8 cellular contexts compared by ENCODE assay signal in the genomic region with DNA sequence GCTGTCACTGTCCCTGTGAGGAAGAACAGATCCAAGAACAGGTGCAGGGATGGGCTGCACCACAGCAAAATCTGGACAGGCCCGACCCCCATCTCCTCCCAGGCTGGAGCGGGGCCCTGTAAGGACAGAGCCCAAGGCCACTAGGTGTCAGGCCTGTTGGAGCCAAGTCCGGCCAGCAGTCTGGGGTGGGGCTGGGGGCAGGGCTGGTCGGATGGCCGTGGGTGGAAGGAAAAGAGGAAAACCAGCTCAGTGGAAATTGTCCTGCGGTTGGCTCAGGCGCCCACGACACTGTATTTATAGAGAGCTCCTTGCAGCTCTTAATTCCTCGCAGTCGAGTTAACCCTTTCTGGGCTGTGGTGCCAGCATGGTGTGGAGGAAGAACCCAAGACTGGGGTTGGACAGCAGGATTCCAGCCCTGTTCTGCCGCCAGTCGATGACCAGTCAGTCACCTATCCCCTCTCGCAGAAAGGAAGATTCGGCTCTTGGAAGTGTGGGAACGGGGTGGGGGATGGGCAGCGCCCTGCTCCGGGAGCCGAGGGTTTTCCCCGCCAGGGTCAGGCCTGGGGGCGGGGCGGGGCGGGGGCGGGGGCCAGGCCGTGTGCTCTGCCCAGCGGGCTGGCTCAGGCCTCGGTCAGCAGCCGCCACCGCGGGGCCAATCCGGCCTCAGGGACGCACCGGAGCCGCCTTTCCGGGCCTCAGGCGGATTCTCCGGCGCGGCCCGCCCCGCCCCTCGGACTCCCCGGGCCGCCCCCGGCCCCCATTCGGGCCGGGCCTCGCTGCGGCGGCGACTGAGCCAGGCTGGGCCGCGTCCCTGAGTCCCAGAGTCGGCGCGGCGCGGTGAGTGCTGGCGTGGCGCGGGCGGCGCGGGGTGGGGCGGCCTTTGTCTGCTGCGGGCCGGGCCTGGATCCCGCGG. TPM values are rescaled to one million over a fixed set of nuclear protein-coding genes. Genes with fewer than 3 reads are reported as not detected.
DNase-seq lines count a peak whose midpoint lies in the region; ATAC-seq and TF ChIP-seq lines count a peak whose summit lies in the region.

CD276 (plus strand) TSS at position 760 of the 913 bp plus-strand sequence. CDS start 15,257 bp downstream, outside the sequence.

- POLR2A ChIA-PET in activated CD8-positive, alpha-beta T cell treated with anti-CD3 and anti-CD28 coated beads for 36 hours (lab: Charles Lee) = interaction anchor here (1.0 to 1.1 kb wide), 2 partner anchors 11 to 12 kb away, joined by 3 read pairs; no protein-coding TSS in a partner anchor

- H3K27ac ChIP-seq in tibial nerve = peak within 1 kb of the TSS; percentile 55 to 90 (median 80)

- H3K27me3 Mint-ChIP-seq in activated CD8-positive, alpha-beta T cell treated with anti-CD3 and anti-CD28 coated beads for 36 hours = peaks cover 55% of the 10 kb centered on the region

- H3K4me3 ChIP-seq in tibial nerve = peak within 1 kb of the TSS; percentile 66 to 98 (median 72)

- TF ChIP-seq POLR2A in tibial nerve (IDR thresholded peaks at IDR 0.05) = peak in 1 of 2 donors; percentile 26

- H3K36me3 Mint-ChIP-seq in activated CD8-positive, alpha-beta T cell treated with anti-CD3 and anti-CD28 coated beads for 36 hours (ENCODE audit: low read depth) = no peaks in the 10 kb centered on the region

- CTCF ChIA-PET in activated CD8-positive, alpha-beta T cell treated with anti-CD3 and anti-CD28 coated beads for 36 hours (lab: Charles Lee) = interaction anchor here (2.9 to 7.8 kb wide), 3 partner anchors 14 to 48 kb away, joined by 15 to 165 read pairs (median 17); no protein-coding TSS in a partner anchor

- no peak within 1 kb of the TSS for H3K27ac Mint-ChIP-seq in activated CD8-positive, alpha-beta T cell treated with anti-CD3 and anti-CD28 coated beads for 36 hours

- no peaks in the 10 kb centered on the region for H3K9me3 ChIP-seq in tibial nerve

- H3K4me1 Mint-ChIP-seq in activated CD8-positive, alpha-beta T cell treated with anti-CD3 and anti-CD28 coated beads for 36 hours (ENCODE audit: low read depth) = peaks cover 16% of the 10 kb centered on the region

- H3K36me3 ChIP-seq in tibial nerve = no peaks in the 10 kb centered on the region

- TF ChIP-seq EP300 in tibial nerve (IDR thresholded peaks at IDR 0.05) = peak in 1 of 2 donors; percentile 10

- intact Hi-C loops in activated CD8-positive, alpha-beta T cell treated with anti-CD3 and anti-CD28 coated beads for 36 hours (cut with micrococcal nuclease) = no loop called here

- H3K4me1 ChIP-seq in tibial nerve = peaks cover 0 to 57% (median 26%) of the 10 kb centered on the region in 4 donors

- 0 to 1% methylated on average over 10 to 46 of the region's 68 CpGs for WGBS in tibial nerve, 2 donors

- H3K27me3 ChIP-seq in tibial nerve = peaks cover 0 to 3% of the 10 kb centered on the region in 2 donors

- peak; percentile 76 for DNase-seq in EL
- peak; percentile 96 for DNase-seq in HuH-7 (ENCODE audit: low spot score)
- peak; percentile 19 for DNase-seq in activated CD8-positive, alpha-beta T cell treated with anti-CD3 and anti-CD28 coated beads for 36 hours
- DNase-seq in fibroblast of gingiva (ENCODE audit: low read depth) = peak; percentile 82
- peak; percentile 72 for DNase-seq in mucosa of gallbladder (ENCODE audit: low spot score)
- DNase-seq in tibial nerve (ENCODE audit: low spot score in 2 of 2) = peak; percentile 40 to 61
- DNase-seq in effector CD8-positive, alpha-beta T cell (lab: John Stamatoyannopoulos, UW) = no peak
- DNase-seq in stimulated activated CD4-positive, alpha-beta T cell treated with anti-CD3 and anti-CD28 coated beads, Interleukin-4, amount 100 ng/mL, for 4 hours = no peak

- H3K4me3 Mint-ChIP-seq in activated CD8-positive, alpha-beta T cell treated with anti-CD3 and anti-CD28 coated beads for 36 hours = peak within 1 kb of the TSS; percentile 50

- ATAC-seq in activated CD8-positive, alpha-beta T cell treated with anti-CD3 and anti-CD28 coated beads for 36 hours = peak; percentile 53

- no peak for TF ChIP-seq CTCF in activated CD8-positive, alpha-beta T cell treated with anti-CD3 and anti-CD28 coated beads for 36 hours (IDR thresholded peaks at IDR 0.05)
- peak; percentile 8 to 61 (median 36) for TF ChIP-seq CTCF in tibial nerve (IDR thresholded peaks at IDR 0.05)

- no peaks in the 10 kb centered on the region for H3K9me3 Mint-ChIP-seq in activated CD8-positive, alpha-beta T cell treated with anti-CD3 and anti-CD28 coated beads for 36 hours

RNA-seq across cellular contexts. Expression of gene CD276, which starts in this region (rescaled TPM):
- under 1 TPM; 0.31 to 0.45 TPM for total RNA-seq in activated CD8-positive, alpha-beta T cell treated with anti-CD3 and anti-CD28 coated beads for 36 hours
- total RNA-seq in mucosa of gallbladder (51.9 TPM), tibial nerve (10 to 100 TPM; 42.6 to 93.3 (median 70.9) TPM)

Comparison
In these comparisons a context has a peak if more than half of its experiments do, and no peak if none do; other contexts are left out.
1. RNA of gene CD276 (total RNA-seq): 42.6 to 93.3 TPM in tibial nerve and 51.9 TPM in mucosa of gallbladder (single experiment); 0.31 to 0.45 TPM in activated CD8-positive, alpha-beta T cell treated with anti-CD3 and anti-CD28 coated beads for 36 hours; every median in the first group is over 10 times any median in the second.
2. Peak in DNase-seq and ATAC-seq in activated CD8-positive, alpha-beta T cell treated with anti-CD3 and anti-CD28 coated beads for 36 hours; RNA of the gene not detected or under 1 TPM.
3. DNase-seq: peak in EL (single experiment), HuH-7 (single experiment), fibroblast of gingiva (single experiment), mucosa of gallbladder (single experiment) and tibial nerve (2 of 2); none in effector CD8-positive, alpha-beta T cell (single experiment) and stimulated activated CD4-positive, alpha-beta T cell treated with anti-CD3 and anti-CD28 coated beads, Interleukin-4, amount 100 ng/mL, for 4 hours (0 of 2).